ENCODE assay signal across 8 cellular contexts in genomic region chr2:240452471-240453256, GRCh38. TPM values are rescaled to one million over a fixed set of nuclear protein-coding genes. Genes with fewer than 3 reads are reported as not detected.
A peak's percentile ranks its signal among the peaks of the same experiment; 100 is the strongest.
DNase-seq lines count a peak whose midpoint lies in the region; ATAC-seq and TF ChIP-seq lines count a peak whose summit lies in the region.

No MANE protein-coding gene starts in this region.

- no peaks in the 10 kb centered on the region for H3K9me3 Mint-ChIP-seq in nephron progenitor cell

- no peaks in the 10 kb centered on the region for H3K9me3 ChIP-seq in WERI-Rb-1 (ENCODE audit: severe bottlenecking)

- no peaks in the 10 kb centered on the region for H3K36me3 ChIP-seq in WERI-Rb-1

- DNase-seq in AG10803 (ENCODE audit: low read depth): peak; percentile 36
- no peak for DNase-seq in HFF-Myc (ENCODE audit: extremely low read depth, low read depth)
- DNase-seq in WERI-Rb-1: peak; percentile 86
- DNase-seq in foreskin fibroblast: peak; percentile 60 to 84
- peak; percentile 91 for DNase-seq in nephron progenitor cell
- DNase-seq in NCI-H1436 treated with DMSO at 0.1 percent for 48 hours (lab: John Stamatoyannopoulos, UW): no peak
- no peak for DNase-seq in foreskin keratinocyte

- ATAC-seq in HG03025 (IDR thresholded peaks at IDR 0.05; ENCODE audit: low FRiP score, unreplicated experiment) (no peak), foreskin keratinocyte (no peak)

- no peaks in the 10 kb centered on the region for H3K36me3 Mint-ChIP-seq in nephron progenitor cell (ENCODE audit: low read depth)

- peak overlapping the region; percentile 81 for H3K4me3 Mint-ChIP-seq in nephron progenitor cell

- no peaks in the 10 kb centered on the region for H3K27me3 ChIP-seq in WERI-Rb-1 (ENCODE audit: insufficient read depth, low read depth, severe bottlenecking)
- H3K27me3 ChIP-seq in foreskin keratinocyte: peaks cover 16% of the 10 kb centered on the region

- H3K27ac ChIP-seq in WERI-Rb-1 (peak overlapping the region; percentile 66), foreskin keratinocyte (no peak overlapping the region)

- H3K27me3 Mint-ChIP-seq in nephron progenitor cell (ENCODE audit: low read depth, poor library complexity): peaks cover 19% of the 10 kb centered on the region

- H3K4me3 ChIP-seq in AG10803 (ENCODE audit: low read length) (peak overlapping the region; percentile 54), HFF-Myc (replicated peaks; ENCODE audit: low read depth, low read length) (peak overlapping the region; percentile 34), WERI-Rb-1 (ENCODE audit: low read depth, low read length) (peak overlapping the region; percentile 56), foreskin fibroblast (ENCODE audit: low read depth in 1 of 2, low read length in 2 of 2) (peak overlapping the region; percentile 46 to 56)

- H3K4me1 Mint-ChIP-seq in nephron progenitor cell: peaks cover 54% of the 10 kb centered on the region

- peaks cover 35% of the 10 kb centered on the region for H3K4me1 ChIP-seq in foreskin keratinocyte

- no peak overlapping the region for H3K27ac Mint-ChIP-seq in nephron progenitor cell

- TF ChIP-seq CTCF in AG10803 (conservative IDR thresholded peaks at IDR 0.05; ENCODE audit: low read length) (no peak), HFF-Myc (IDR thresholded peaks at IDR 0.05; ENCODE audit: low read depth, low read length, missing control alignments) (no peak), WERI-Rb-1 (IDR thresholded peaks at IDR 0.05; ENCODE audit: low read depth, low read length) (no peak), foreskin fibroblast (IDR thresholded peaks at IDR 0.05; ENCODE audit: low read depth, low read length) (no peak), nephron progenitor cell (IDR thresholded peaks at IDR 0.05) (no peak), foreskin keratinocyte (conservative IDR thresholded peaks at IDR 0.05) (no peak)

RNA-seq across cellular contexts. Expression of gene GPC1, which starts 17.2 kb away (rescaled TPM):
- total RNA-seq in foreskin keratinocyte: 116 and 121 TPM in 2 replicates
- 109 and 114 TPM in 2 replicates for polyA plus RNA-seq in foreskin keratinocyte

Comparison
In these comparisons a context has a peak if more than half of its experiments do, and no peak if none do; other contexts are left out.
1. DNase-seq: peak in AG10803 (single experiment), WERI-Rb-1 (single experiment), foreskin fibroblast (2 of 2) and nephron progenitor cell (single experiment); none in HFF-Myc (single experiment), NCI-H1436 treated with DMSO at 0.1 percent for 48 hours (single experiment) and foreskin keratinocyte (0 of 2).
2. Peak in every context shown above with its lines, with median percentiles within 50 percentile points of each other: H3K4me3 ChIP-seq.